In genomic region chr1:36383240-36383639, GRCh38 we compare ENCODE assay signal across 1 cellular context.
TF ChIP-seq lines count a peak whose summit lies in the region.

No MANE protein-coding gene starts in this region.

TF ChIP-seq in GM23338, 12 proteins besides CTCF, POLR2A, EP300 and RAD21 (continued from another document):
- TF ChIP-seq, protein P1, sequence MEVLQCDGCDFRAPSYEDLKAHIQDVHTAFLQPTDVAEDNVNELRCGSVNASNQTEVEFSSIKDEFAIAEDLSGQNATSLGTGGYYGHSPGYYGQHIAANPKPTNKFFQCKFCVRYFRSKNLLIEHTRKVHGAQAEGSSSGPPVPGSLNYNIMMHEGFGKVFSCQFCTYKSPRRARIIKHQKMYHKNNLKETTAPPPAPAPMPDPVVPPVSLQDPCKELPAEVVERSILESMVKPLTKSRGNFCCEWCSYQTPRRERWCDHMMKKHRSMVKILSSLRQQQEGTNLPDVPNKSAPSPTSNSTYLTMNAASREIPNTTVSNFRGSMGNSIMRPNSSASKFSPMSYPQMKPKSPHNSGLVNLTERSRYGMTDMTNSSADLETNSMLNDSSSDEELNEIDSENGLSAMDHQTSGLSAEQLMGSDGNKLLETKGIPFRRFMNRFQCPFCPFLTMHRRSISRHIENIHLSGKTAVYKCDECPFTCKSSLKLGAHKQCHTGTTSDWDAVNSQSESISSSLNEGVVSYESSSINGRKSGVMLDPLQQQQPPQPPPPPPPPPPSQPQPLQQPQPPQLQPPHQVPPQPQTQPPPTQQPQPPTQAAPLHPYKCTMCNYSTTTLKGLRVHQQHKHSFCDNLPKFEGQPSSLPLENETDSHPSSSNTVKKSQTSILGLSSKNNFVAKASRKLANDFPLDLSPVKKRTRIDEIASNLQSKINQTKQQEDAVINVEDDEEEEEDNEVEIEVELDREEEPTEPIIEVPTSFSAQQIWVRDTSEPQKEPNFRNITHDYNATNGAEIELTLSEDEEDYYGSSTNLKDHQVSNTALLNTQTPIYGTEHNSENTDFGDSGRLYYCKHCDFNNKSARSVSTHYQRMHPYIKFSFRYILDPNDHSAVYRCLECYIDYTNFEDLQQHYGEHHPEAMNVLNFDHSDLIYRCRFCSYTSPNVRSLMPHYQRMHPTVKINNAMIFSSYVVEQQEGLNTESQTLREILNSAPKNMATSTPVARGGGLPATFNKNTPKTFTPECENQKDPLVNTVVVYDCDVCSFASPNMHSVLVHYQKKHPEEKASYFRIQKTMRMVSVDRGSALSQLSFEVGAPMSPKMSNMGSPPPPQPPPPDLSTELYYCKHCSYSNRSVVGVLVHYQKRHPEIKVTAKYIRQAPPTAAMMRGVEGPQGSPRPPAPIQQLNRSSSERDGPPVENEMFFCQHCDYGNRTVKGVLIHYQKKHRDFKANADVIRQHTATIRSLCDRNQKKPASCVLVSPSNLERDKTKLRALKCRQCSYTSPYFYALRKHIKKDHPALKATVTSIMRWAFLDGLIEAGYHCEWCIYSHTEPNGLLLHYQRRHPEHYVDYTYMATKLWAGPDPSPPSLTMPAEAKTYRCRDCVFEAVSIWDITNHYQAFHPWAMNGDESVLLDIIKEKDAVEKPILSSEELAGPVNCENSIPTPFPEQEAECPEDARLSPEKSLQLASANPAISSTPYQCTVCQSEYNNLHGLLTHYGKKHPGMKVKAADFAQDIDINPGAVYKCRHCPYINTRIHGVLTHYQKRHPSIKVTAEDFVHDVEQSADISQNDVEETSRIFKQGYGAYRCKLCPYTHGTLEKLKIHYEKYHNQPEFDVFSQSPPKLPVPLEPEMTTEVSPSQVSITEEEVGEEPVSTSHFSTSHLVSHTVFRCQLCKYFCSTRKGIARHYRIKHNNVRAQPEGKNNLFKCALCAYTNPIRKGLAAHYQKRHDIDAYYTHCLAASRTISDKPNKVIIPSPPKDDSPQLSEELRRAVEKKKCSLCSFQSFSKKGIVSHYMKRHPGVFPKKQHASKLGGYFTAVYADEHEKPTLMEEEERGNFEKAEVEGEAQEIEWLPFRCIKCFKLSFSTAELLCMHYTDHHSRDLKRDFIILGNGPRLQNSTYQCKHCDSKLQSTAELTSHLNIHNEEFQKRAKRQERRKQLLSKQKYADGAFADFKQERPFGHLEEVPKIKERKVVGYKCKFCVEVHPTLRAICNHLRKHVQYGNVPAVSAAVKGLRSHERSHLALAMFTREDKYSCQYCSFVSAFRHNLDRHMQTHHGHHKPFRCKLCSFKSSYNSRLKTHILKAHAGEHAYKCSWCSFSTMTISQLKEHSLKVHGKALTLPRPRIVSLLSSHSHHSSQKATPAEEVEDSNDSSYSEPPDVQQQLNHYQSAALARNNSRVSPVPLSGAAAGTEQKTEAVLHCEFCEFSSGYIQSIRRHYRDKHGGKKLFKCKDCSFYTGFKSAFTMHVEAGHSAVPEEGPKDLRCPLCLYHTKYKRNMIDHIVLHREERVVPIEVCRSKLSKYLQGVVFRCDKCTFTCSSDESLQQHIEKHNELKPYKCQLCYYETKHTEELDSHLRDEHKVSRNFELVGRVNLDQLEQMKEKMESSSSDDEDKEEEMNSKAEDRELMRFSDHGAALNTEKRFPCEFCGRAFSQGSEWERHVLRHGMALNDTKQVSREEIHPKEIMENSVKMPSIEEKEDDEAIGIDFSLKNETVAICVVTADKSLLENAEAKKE (CRISPR knock-in tag; IDR thresholded peaks at IDR 0.05): no peak
- no peak for TF ChIP-seq EZH2phosphoT487 (IDR thresholded peaks at IDR 0.05; ENCODE audit: unreplicated experiment)
- TF ChIP-seq STAT1 (IDR thresholded peaks at IDR 0.05; ENCODE audit: unreplicated experiment): no peak
- TF ChIP-seq, protein P2, sequence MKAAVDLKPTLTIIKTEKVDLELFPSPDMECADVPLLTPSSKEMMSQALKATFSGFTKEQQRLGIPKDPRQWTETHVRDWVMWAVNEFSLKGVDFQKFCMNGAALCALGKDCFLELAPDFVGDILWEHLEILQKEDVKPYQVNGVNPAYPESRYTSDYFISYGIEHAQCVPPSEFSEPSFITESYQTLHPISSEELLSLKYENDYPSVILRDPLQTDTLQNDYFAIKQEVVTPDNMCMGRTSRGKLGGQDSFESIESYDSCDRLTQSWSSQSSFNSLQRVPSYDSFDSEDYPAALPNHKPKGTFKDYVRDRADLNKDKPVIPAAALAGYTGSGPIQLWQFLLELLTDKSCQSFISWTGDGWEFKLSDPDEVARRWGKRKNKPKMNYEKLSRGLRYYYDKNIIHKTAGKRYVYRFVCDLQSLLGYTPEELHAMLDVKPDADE (IDR thresholded peaks at IDR 0.05): no peak
- no peak for TF ChIP-seq CREB1 (CRISPR knock-in tag; IDR thresholded peaks at IDR 0.05; ENCODE audit: low read depth)
- no peak for TF ChIP-seq JUNB (IDR thresholded peaks at IDR 0.05; ENCODE audit: unreplicated experiment)
- no peak for TF ChIP-seq EZH2 (IDR thresholded peaks at IDR 0.05; ENCODE audit: low read depth, unreplicated experiment)
